16 cellular contexts compared by ENCODE assay signal in genomic region chr20:49140411-49140810, GRCh38.
"Had no signal": no experiment of that assay in that cellular context is flagged by ENCODE, and none has a peak within 500 bp of the region (broad histone marks: within the 10 kb centered on the region; RNA-seq: fewer than 3 reads in every experiment).

No MANE protein-coding gene starts in this region.

- H3K9me3 Mint-ChIP-seq: activated CD8-positive, alpha-beta T cell treated with anti-CD3 and anti-CD28 coated beads for 36 hours; activated naive CD4-positive, alpha-beta T cell treated with anti-CD3 and anti-CD28 coated beads, Interleukin-2, amount 50 U/mL, for 24 hours; naive B cell; type B pancreatic cell had no signal

- H3K27ac ChIP-seq: lower lobe of right lung, psoas muscle, right lobe of liver had no signal

- H3K4me3 Mint-ChIP-seq: activated CD8-positive, alpha-beta T cell treated with anti-CD3 and anti-CD28 coated beads for 36 hours; activated naive CD4-positive, alpha-beta T cell treated with anti-CD3 and anti-CD28 coated beads, Interleukin-2, amount 50 U/mL, for 24 hours; naive B cell; type B pancreatic cell had no signal

- H3K27ac Mint-ChIP-seq: activated CD8-positive, alpha-beta T cell treated with anti-CD3 and anti-CD28 coated beads for 36 hours; activated naive CD4-positive, alpha-beta T cell treated with anti-CD3 and anti-CD28 coated beads, Interleukin-2, amount 50 U/mL, for 24 hours; type B pancreatic cell had no signal

- ATAC-seq: activated CD8-positive, alpha-beta T cell treated with anti-CD3 and anti-CD28 coated beads for 36 hours; esophagus mucosa; left cardiac atrium; lower lobe of right lung; right lobe of liver had no signal

- DNase-seq: activated CD4-positive, alpha-beta T cell treated with anti-CD3 and anti-CD28 coated beads for 4 hours; activated CD8-positive, alpha-beta T cell treated with anti-CD3 and anti-CD28 coated beads for 36 hours; activated effector memory CD4-positive, alpha-beta T cell treated with Interleukin-2 at 50 U/mL for 16 hours; anterior cingulate cortex; cerebellar nuclear complex; dermis blood vessel endothelial cell; hypothalamus; left cardiac atrium; lower lobe of right lung; naive B cell; psoas muscle; right lobe of liver; stimulated activated naive CD4-positive, alpha-beta T cell had no signal

- H3K27me3 Mint-ChIP-seq: activated CD8-positive, alpha-beta T cell treated with anti-CD3 and anti-CD28 coated beads for 36 hours; activated naive CD4-positive, alpha-beta T cell treated with anti-CD3 and anti-CD28 coated beads, Interleukin-2, amount 50 U/mL, for 24 hours; naive B cell; type B pancreatic cell had no signal

- H3K27me3 ChIP-seq: right lobe of liver had no signal

- H3K4me3 ChIP-seq: lower lobe of right lung, psoas muscle, right lobe of liver had no signal

- H3K9me3 ChIP-seq: lower lobe of right lung, psoas muscle, right lobe of liver had no signal

- H3K4me1 ChIP-seq: right lobe of liver had no signal
